In the genomic region with DNA sequence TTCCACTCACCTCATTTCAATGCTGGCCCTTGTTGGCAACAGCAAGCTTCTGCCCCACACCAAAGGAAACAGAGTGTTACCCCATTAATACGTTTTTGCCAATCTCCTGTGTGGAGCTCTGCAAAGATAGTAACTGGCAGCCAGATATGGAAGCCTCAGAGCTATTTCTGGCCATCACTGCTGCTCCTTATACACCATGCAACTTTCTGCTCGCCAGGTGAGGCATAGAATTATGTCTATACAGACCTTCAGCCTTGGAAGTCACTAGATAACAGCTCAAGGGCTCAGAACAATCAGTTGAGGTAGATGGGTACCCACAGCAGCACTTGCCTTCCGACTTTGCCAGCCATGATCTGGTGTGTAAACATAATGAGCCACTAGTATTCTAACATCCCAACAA, we compare ENCODE assay signal across 33 cellular contexts.
DNase-seq lines count a peak whose midpoint lies in the region; ATAC-seq, FAIRE-seq and TF ChIP-seq lines count a peak whose summit lies in the region.
"Had no signal": no experiment of that assay in that cellular context is flagged by ENCODE, and none has a peak within 500 bp of the region (broad histone marks: within the 10 kb centered on the region; RNA-seq: fewer than 3 reads in every experiment).

No MANE protein-coding gene starts in this region.

- no peak for TF ChIP-seq RAD21 in A549 (conservative IDR thresholded peaks at IDR 0.05 in 1 of 2, IDR thresholded peaks at IDR 0.05 in 1 of 2)

- H3K4me1 Mint-ChIP-seq in neural progenitor cell: no peaks in the 10 kb centered on the region
- H3K4me1 Mint-ChIP-seq: B cell; CD14-positive monocyte; CD4-positive, alpha-beta memory T cell; CD4-positive, CD25-positive, alpha-beta regulatory T cell; CD8-positive, alpha-beta memory T cell had no signal

- H3K27me3 ChIP-seq in Karpas-422 (ENCODE audit: low read length) (no peaks in the 10 kb centered on the region), PC-3 (ENCODE audit: low read length) (no peaks in the 10 kb centered on the region), pancreas (no peaks in the 10 kb centered on the region), neural progenitor cell (no peaks in the 10 kb centered on the region)
- H3K27me3 ChIP-seq: BE2C; BLaER1; BLaER1 treated with 17β-estradiol and CSF1 and Interleukin-3, amounts not matched to agents 10 nM and 100 nM had no signal

- H3K4me1 ChIP-seq in A549: peaks cover 26% of the 10 kb centered on the region
- H3K4me1 ChIP-seq in Karpas-422 (ENCODE audit: low read length): no peaks in the 10 kb centered on the region
- peaks cover 11% of the 10 kb centered on the region for H3K4me1 ChIP-seq in PC-3 (ENCODE audit: insufficient read depth, low read length)
- H3K4me1 ChIP-seq in pancreas: no peaks in the 10 kb centered on the region
- no peaks in the 10 kb centered on the region for H3K4me1 ChIP-seq in neural progenitor cell
- H3K4me1 ChIP-seq: BE2C; BLaER1; BLaER1 treated with 17β-estradiol and CSF1 and Interleukin-3, amounts not matched to agents 10 nM and 100 nM; Caco-2 had no signal

- H3K9me2 ChIP-seq in Karpas-422 (replicated peaks; ENCODE audit: insufficient read depth, low read length) (no peaks in the 10 kb centered on the region), PC-3 (replicated peaks; ENCODE audit: low read length) (no peaks in the 10 kb centered on the region)

- H3K4me3 Mint-ChIP-seq in neural progenitor cell: no peak overlapping the region
- H3K4me3 Mint-ChIP-seq: B cell; CD14-positive monocyte; CD4-positive, alpha-beta memory T cell; CD4-positive, alpha-beta T cell; CD4-positive, CD25-positive, alpha-beta regulatory T cell; CD8-positive, alpha-beta memory T cell; CD8-positive, alpha-beta T cell had no signal

- TF ChIP-seq POLR2A in A549 (IDR thresholded peaks at IDR 0.05; ENCODE audit: low read length): no peak

- 16% methylated on average over 3 of the region's 3 CpGs for WGBS in A549 (ENCODE audit: missing lambda C conversion rate)
- 19 to 20% methylated on average over 3 of the region's 3 CpGs for WGBS in pancreas, 2 donors

- H3K79me2 ChIP-seq in Karpas-422 (ENCODE audit: low read length): no peaks in the 10 kb centered on the region
- no peaks in the 10 kb centered on the region for H3K79me2 ChIP-seq in PC-3 (ENCODE audit: low read length)
- no peaks in the 10 kb centered on the region for H3K79me2 ChIP-seq in neural progenitor cell (ENCODE audit: low read depth)

- H3K4me2 ChIP-seq in A549 (peak overlapping the region; percentile 40), Karpas-422 (ENCODE audit: low read depth, low read length, poor library complexity, severe bottlenecking) (no peak overlapping the region), PC-3 (ENCODE audit: low read length) (no peak overlapping the region; the same call in 1 of the 2 replicates), neural progenitor cell (no peak overlapping the region)
- H3K4me2 ChIP-seq: BLaER1; BLaER1 treated with 17β-estradiol and CSF1 and Interleukin-3, amounts not matched to agents 10 nM and 100 nM had no signal

- H3K9ac ChIP-seq in Karpas-422 (ENCODE audit: low read length) (no peak overlapping the region), PC-3 (ENCODE audit: low read length) (no peak overlapping the region), neural progenitor cell (no peak overlapping the region)
- H3K9ac ChIP-seq: BLaER1; BLaER1 treated with 17β-estradiol and CSF1 and Interleukin-3, amounts not matched to agents 10 nM and 100 nM had no signal

- POLR2A ChIA-PET in A549 (lab: Yijun Ruan, JAX) (no interaction called here), PC-3 (lab: Charles Lee; ENCODE audit: unreplicated experiment) (no interaction called here)

- TF ChIP-seq EP300 in A549 (IDR thresholded peaks at IDR 0.05): no peak

- no peak overlapping the region for H3K27ac Mint-ChIP-seq in neural progenitor cell
- H3K27ac Mint-ChIP-seq: B cell; CD4-positive, alpha-beta memory T cell; CD4-positive, alpha-beta T cell; CD4-positive, CD25-positive, alpha-beta regulatory T cell; CD8-positive, alpha-beta memory T cell; CD8-positive, alpha-beta T cell had no signal

- DNase-seq in A549 (ENCODE audit: low read depth in 1 of 2, low spot score in 1 of 2): no peak
- DNase-seq in Karpas-422: no peak
- DNase-seq in PC-3: no peak
- DNase-seq in urothelium cell line (ENCODE audit: low spot score): no peak
- no peak for DNase-seq in pancreas
- DNase-seq in neural progenitor cell (ENCODE audit: low spot score): no peak
- DNase-seq: 8988T; AML-193; BE2C; C1 segment of cervical spinal cord; Caco-2; Calu3; CD4-positive, alpha-beta memory T cell; CD4-positive, alpha-beta T cell; CD4-positive, CD25-positive, alpha-beta regulatory T cell; CD8-positive, alpha-beta memory T cell; CD8-positive, alpha-beta T cell; COR-L47; DMS 273 treated with DMSO at 0.1 percent for 48 hours; DMS153; DMS79; DMS79 treated with DMSO at 0.1 percent for 48 hours; DND-41; EL had no signal

- peak; percentile 54 to 66; a peak in 4 of 6 replicates for ATAC-seq in A549
- peak; percentile 45; the same call in 1 of the 2 replicates for ATAC-seq in PC-3
- no peak for ATAC-seq in pancreas
- ATAC-seq in GM19395 (IDR thresholded peaks at IDR 0.05; ENCODE audit: unreplicated experiment): no peak
- no peak for ATAC-seq in HG02870 (IDR thresholded peaks at IDR 0.05; ENCODE audit: unreplicated experiment)
- ATAC-seq: CD8-positive, alpha-beta T cell had no signal

- FAIRE-seq in A549 (lab: Jason Lieb, UNC) (no peak), urothelium cell line (lab: Jason Lieb, UNC) (peak; percentile 40), pancreas (lab: Jason Lieb, UNC) (no peak)
- FAIRE-seq: D721Med had no signal

- H3K27ac ChIP-seq in A549 (peak overlapping the region; percentile 51 to 80; a peak in 5 of 6 replicates), Karpas-422 (ENCODE audit: low read length) (no peak overlapping the region), PC-3 (ENCODE audit: low read length) (no peak overlapping the region), pancreas (no peak overlapping the region), neural progenitor cell (no peak overlapping the region)
- H3K27ac ChIP-seq: 22Rv1; BLaER1; BLaER1 treated with 17β-estradiol and CSF1 and Interleukin-3, amounts not matched to agents 10 nM and 100 nM; C4-2B had no signal

- CTCF ChIA-PET in A549 (lab: Yijun Ruan, JAX) (interaction anchor here (1.0 to 1.4 kb wide), 2 partner anchors 16 to 34 kb away, joined by 3 read pairs; no protein-coding TSS in a partner anchor), PC-3 (lab: Charles Lee) (no interaction called here)

- TF ChIP-seq CTCF in A549 (IDR thresholded peaks at IDR 0.05) (no peak), PC-3 (conservative IDR thresholded peaks at IDR 0.05; ENCODE audit: low read depth, low read length) (no peak), pancreas (IDR thresholded peaks at IDR 0.05) (no peak), neural progenitor cell (IDR thresholded peaks at IDR 0.05) (no peak)

- H4K20me1 ChIP-seq in Karpas-422 (ENCODE audit: insufficient read depth, low read depth, low read length) (no peaks in the 10 kb centered on the region), PC-3 (ENCODE audit: low read length) (no peaks in the 10 kb centered on the region), neural progenitor cell (ENCODE audit: low read depth) (no peaks in the 10 kb centered on the region)
- H4K20me1 ChIP-seq: BLaER1; BLaER1 treated with 17β-estradiol and CSF1 and Interleukin-3, amounts not matched to agents 10 nM and 100 nM had no signal

- intact Hi-C loops in PC-3 (cut with micrococcal nuclease) (no loop called here), pancreas (cut with DNase I) (no loop called here)

- 0 out of 2 replicates have a peak overlapping the region, but pooled peaks have one; percentile 49 for H2AFZ ChIP-seq in Karpas-422 (ENCODE audit: low read length)
- peak overlapping the region; percentile 33 for H2AFZ ChIP-seq in PC-3 (ENCODE audit: low read length)
- no peak overlapping the region for H2AFZ ChIP-seq in neural progenitor cell (replicated peaks)

- H3K9me3 ChIP-seq in A549 (no peaks in the 10 kb centered on the region; the same call in 2 of the 3 replicates), Karpas-422 (ENCODE audit: low read length) (no peaks in the 10 kb centered on the region), PC-3 (ENCODE audit: low read length) (no peaks in the 10 kb centered on the region), pancreas (no peaks in the 10 kb centered on the region), neural progenitor cell (ENCODE audit: low read depth) (peaks cover 6% of the 10 kb centered on the region)
- H3K9me3 ChIP-seq: BE2C had no signal

- H3K36me3 ChIP-seq in Karpas-422 (ENCODE audit: insufficient read depth, low read length): no peaks in the 10 kb centered on the region
- H3K36me3 ChIP-seq in PC-3 (ENCODE audit: low read depth, low read length): no peaks in the 10 kb centered on the region
- no peaks in the 10 kb centered on the region for H3K36me3 ChIP-seq in pancreas
- no peaks in the 10 kb centered on the region for H3K36me3 ChIP-seq in neural progenitor cell
- H3K36me3 ChIP-seq: BE2C; BLaER1; BLaER1 treated with 17β-estradiol and CSF1 and Interleukin-3, amounts not matched to agents 10 nM and 100 nM had no signal

- H3F3A ChIP-seq in PC-3 (ENCODE audit: low read length, unreplicated experiment) (no peaks in the 10 kb centered on the region), neural progenitor cell (ENCODE audit: low read depth) (no peaks in the 10 kb centered on the region)

- H3K36me3 Mint-ChIP-seq in neural progenitor cell: no peaks in the 10 kb centered on the region
- H3K36me3 Mint-ChIP-seq: CD14-positive monocyte; CD4-positive, alpha-beta memory T cell; CD4-positive, CD25-positive, alpha-beta regulatory T cell; CD8-positive, alpha-beta T cell had no signal

- H3K9me3 Mint-ChIP-seq in neural progenitor cell: peaks cover 32% of the 10 kb centered on the region

- BruUV-seq in PC-3 (replicated peaks; lab: Mats Ljungman, UMichigan): no TSS peak

- no peaks in the 10 kb centered on the region for H3K27me3 Mint-ChIP-seq in neural progenitor cell (ENCODE audit: insufficient read depth, low read depth)
- H3K27me3 Mint-ChIP-seq: B cell; CD4-positive, alpha-beta memory T cell; CD4-positive, alpha-beta T cell; CD4-positive, CD25-positive, alpha-beta regulatory T cell had no signal

- H3K4me3 ChIP-seq in A549 (no peak overlapping the region), Karpas-422 (ENCODE audit: low read length) (no peak overlapping the region), PC-3 (ENCODE audit: low read length) (no peak overlapping the region), pancreas (no peak overlapping the region), neural progenitor cell (no peak overlapping the region)
- H3K4me3 ChIP-seq: BLaER1; BLaER1 treated with 17β-estradiol and CSF1 and Interleukin-3, amounts not matched to agents 10 nM and 100 nM had no signal

Comparison
In these comparisons a context has a peak if more than half of its experiments do, and no peak if none do; other contexts are left out.
1. ATAC-seq: peak in A549 (2 of 2) and PC-3 (single experiment); none in pancreas (0 of 4), GM19395 (single experiment) and HG02870 (single experiment).
2. H3K27ac ChIP-seq: peak in A549 (2 of 2); none in Karpas-422 (single experiment), PC-3 (single experiment), pancreas (0 of 4) and neural progenitor cell (single experiment).